Comparison of ENCODE assay signal across 9 cellular contexts in genomic region chr11:111429066-111429506, GRCh38. TPM values are rescaled to one million over a fixed set of nuclear protein-coding genes. Genes with fewer than 3 reads are reported as not detected.
A peak's percentile ranks its signal among the peaks of the same experiment; 100 is the strongest.
DNase-seq lines count a peak whose midpoint lies in the region; ATAC-seq and TF ChIP-seq lines count a peak whose summit lies in the region.
"Had no signal": no experiment of that assay in that cellular context is flagged by ENCODE, and none has a peak within 500 bp of the region (broad histone marks: within the 10 kb centered on the region; RNA-seq: fewer than 3 reads in every experiment).

No MANE protein-coding gene starts in this region.

- peak; percentile 76 for TF ChIP-seq CTCF in AG09319 (IDR thresholded peaks at IDR 0.05; ENCODE audit: low read depth, low read length)

- no peaks in the 10 kb centered on the region for H3K36me3 Mint-ChIP-seq in activated naive CD4-positive, alpha-beta T cell treated with anti-CD3 and anti-CD28 coated beads, Interleukin-2, amount 50 U/mL, for 72 hours
- H3K36me3 Mint-ChIP-seq: IgD-negative memory B cell had no signal

- no peaks in the 10 kb centered on the region for H3K9me3 Mint-ChIP-seq in activated naive CD4-positive, alpha-beta T cell treated with anti-CD3 and anti-CD28 coated beads, Interleukin-2, amount 50 U/mL, for 72 hours
- H3K9me3 Mint-ChIP-seq: IgD-negative memory B cell had no signal

- ATAC-seq in GM18517 (IDR thresholded peaks at IDR 0.05; ENCODE audit: unreplicated experiment) (peak; percentile 72), HG03342 (IDR thresholded peaks at IDR 0.05; ENCODE audit: unreplicated experiment) (peak; percentile 82)
- peak; percentile 59 to 60 for ATAC-seq in activated naive CD4-positive, alpha-beta T cell treated with anti-CD3 and anti-CD28 coated beads, Interleukin-2, amount 50 U/mL, for 72 hours

- DNase-seq in AG09319 (ENCODE audit: extremely low read depth, low read depth) (peak; percentile 36), RKO (ENCODE audit: low spot score) (peak; percentile 48), hepatic stellate cell (ENCODE audit: low spot score) (peak; percentile 29), medulla oblongata (ENCODE audit: extremely low spot score) (no peak)
- DNase-seq in activated naive CD4-positive, alpha-beta T cell treated with anti-CD3 and anti-CD28 coated beads, Interleukin-2, amount 50 U/mL, for 72 hours (ENCODE audit: low spot score in 2 of 2) = peak in 1 of 2 donors; percentile 73
- peak; percentile 75 for DNase-seq in stimulated activated CD4-positive, alpha-beta T cell treated with anti-CD3 and anti-CD28 coated beads, Interleukin-4, amount 100 ng/mL, for 24 hours

- H3K27ac Mint-ChIP-seq in activated naive CD4-positive, alpha-beta T cell treated with anti-CD3 and anti-CD28 coated beads, Interleukin-2, amount 50 U/mL, for 72 hours = no peak overlapping the region

RNA-seq across cellular contexts. Expression of gene POU2AF1, which starts 50.0 kb away (rescaled TPM):
- total RNA-seq in activated naive CD4-positive, alpha-beta T cell treated with anti-CD3 and anti-CD28 coated beads, Interleukin-2, amount 50 U/mL, for 72 hours = 10 to 100 TPM in 1 of 2 donors, 1 to 10 TPM in 1; 3.2 to 11.0 TPM
